ENCODE assay signal across 25 cellular contexts in the genomic region with DNA sequence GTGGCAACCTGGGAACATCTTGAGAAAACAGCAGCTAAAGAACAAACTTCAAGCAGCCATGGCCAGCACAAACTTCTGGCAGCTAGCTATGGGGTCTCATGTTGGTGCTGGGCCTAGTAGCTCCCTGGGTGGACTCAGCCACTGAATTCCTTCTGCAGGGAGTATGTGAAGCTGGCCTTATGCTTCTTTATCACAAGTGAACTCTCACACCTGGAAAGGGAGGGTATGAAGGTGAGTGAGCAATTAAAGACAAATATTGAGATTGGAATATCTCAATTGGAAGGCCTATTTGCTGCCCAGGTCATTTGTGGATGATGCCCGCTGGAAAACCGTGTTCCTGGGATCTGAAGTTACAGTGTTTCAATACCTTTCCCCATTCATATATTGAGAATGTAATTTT.
DNase-seq lines count a peak whose midpoint lies in the region; ATAC-seq, FAIRE-seq and TF ChIP-seq lines count a peak whose summit lies in the region.
"Had no signal": no experiment of that assay in that cellular context is flagged by ENCODE, and none has a peak within 500 bp of the region (broad histone marks: within the 10 kb centered on the region; RNA-seq: fewer than 3 reads in every experiment).

No MANE protein-coding gene starts in this region.

- intact Hi-C loops in CD8-positive, alpha-beta T cell (cut with DNase I, micrococcal nuclease) = no loop called here
- intact Hi-C loops in naive thymus-derived CD4-positive, alpha-beta T cell (cut with micrococcal nuclease) = loop anchor here in 1 of 2 donors (2.0 kb wide), 1 partner anchor 17 kb away; no protein-coding TSS in a partner anchor
- intact Hi-C loops in pancreas (cut with DNase I) = no loop called here
- intact Hi-C loops in CD4-positive, alpha-beta memory T cell (cut with micrococcal nuclease) = no loop called here

- H3K9ac ChIP-seq in astrocyte (ENCODE audit: low read length) = no peak overlapping the region
- H3K9ac ChIP-seq: BLaER1 treated with 17β-estradiol and CSF1 and Interleukin-3, amounts not matched to agents 10 nM and 100 nM had no signal

- H3K4me2 ChIP-seq in astrocyte (ENCODE audit: low read length) = no peak overlapping the region
- H3K4me2 ChIP-seq: A549 had no signal

- H4K20me1 ChIP-seq in astrocyte (ENCODE audit: insufficient read depth, low read length) = no peaks in the 10 kb centered on the region

- no peak for DNase-seq in CD8-positive, alpha-beta T cell
- DNase-seq in astrocyte (ENCODE audit: low read depth) (no peak), pancreas (peak in 2 of 6 donors; percentile 3 to 9)
- DNase-seq in naive thymus-derived CD4-positive, alpha-beta T cell = no peak
- DNase-seq in CD4-positive, alpha-beta memory T cell = no peak
- DNase-seq: AML-193; CD8-positive, alpha-beta memory T cell; COR-L47; DMS 273 treated with DMSO at 0.1 percent for 48 hours; DMS153; DMS53; DMS79; DND-41; EL; GDM1 had no signal

- FAIRE-seq in astrocyte (lab: Jason Lieb, UNC) (peak; percentile 13), pancreas (lab: Jason Lieb, UNC) (no peak)
- FAIRE-seq: A549, GM12878, GM12892, GM18507 had no signal

- no peaks in the 10 kb centered on the region for H3K36me3 Mint-ChIP-seq in CD8-positive, alpha-beta T cell
- H3K36me3 Mint-ChIP-seq in astrocyte (ENCODE audit: low read depth, unreplicated experiment) = no peaks in the 10 kb centered on the region
- H3K36me3 Mint-ChIP-seq in naive thymus-derived CD4-positive, alpha-beta T cell = peaks cover 0 to 6% (median 0%) of the 10 kb centered on the region in 5 donors
- H3K36me3 Mint-ChIP-seq in CD4-positive, alpha-beta memory T cell = no peaks in the 10 kb centered on the region

- CTCF ChIA-PET in CD8-positive, alpha-beta T cell (lab: Charles Lee) = no interaction called here
- CTCF ChIA-PET in naive thymus-derived CD4-positive, alpha-beta T cell (lab: Charles Lee) = no interaction called here
- CTCF ChIA-PET in CD4-positive, alpha-beta memory T cell (lab: Charles Lee; ENCODE audit: partially characterized antibody) = no interaction called here

- 41 to 59% methylated on average over 2 of the region's 2 CpGs for WGBS in pancreas, 2 donors

- no peaks in the 10 kb centered on the region for H3K36me3 ChIP-seq in CD8-positive, alpha-beta T cell (ENCODE audit: insufficient read depth, low read length)
- H3K36me3 ChIP-seq in astrocyte (ENCODE audit: insufficient read depth, low read length) (no peaks in the 10 kb centered on the region), pancreas (no peaks in the 10 kb centered on the region)
- no peaks in the 10 kb centered on the region for H3K36me3 ChIP-seq in naive thymus-derived CD4-positive, alpha-beta T cell (ENCODE audit: control insufficient read depth in 2 of 3, insufficient read depth in 3 of 3, low read length in 3 of 3)
- no peaks in the 10 kb centered on the region for H3K36me3 ChIP-seq in CD4-positive, alpha-beta memory T cell (ENCODE audit: insufficient read depth, low read length)
- H3K36me3 ChIP-seq: BLaER1 treated with 17β-estradiol and CSF1 and Interleukin-3, amounts not matched to agents 10 nM and 100 nM had no signal

- H3K79me2 ChIP-seq in astrocyte (ENCODE audit: insufficient read depth, low read length) = no peaks in the 10 kb centered on the region

- H3K9me3 ChIP-seq in CD8-positive, alpha-beta T cell (ENCODE audit: low read length) = no peaks in the 10 kb centered on the region
- H3K9me3 ChIP-seq in astrocyte (ENCODE audit: insufficient read depth, low read depth, low read length) = no peaks in the 10 kb centered on the region
- no peaks in the 10 kb centered on the region for H3K9me3 ChIP-seq in naive thymus-derived CD4-positive, alpha-beta T cell (ENCODE audit: control insufficient read depth in 2 of 3, low read length in 3 of 3)
- H3K9me3 ChIP-seq in pancreas = no peaks in the 10 kb centered on the region
- no peaks in the 10 kb centered on the region for H3K9me3 ChIP-seq in CD4-positive, alpha-beta memory T cell (ENCODE audit: control insufficient read depth in 1 of 2, low read length in 2 of 2)
- H3K9me3 ChIP-seq: A549 had no signal

- H3K4me3 ChIP-seq in CD8-positive, alpha-beta T cell (ENCODE audit: low read depth, low read length) = no peak overlapping the region
- no peak overlapping the region for H3K4me3 ChIP-seq in astrocyte (ENCODE audit: insufficient read depth, low read depth, low read length)
- no peak overlapping the region for H3K4me3 ChIP-seq in naive thymus-derived CD4-positive, alpha-beta T cell (ENCODE audit: low read length)
- no peak overlapping the region for H3K4me3 ChIP-seq in pancreas
- H3K4me3 ChIP-seq in CD4-positive, alpha-beta memory T cell (ENCODE audit: low read length in 2 of 2) = no peak overlapping the region
- H3K4me3 ChIP-seq: A549; BLaER1 treated with 17β-estradiol and CSF1 and Interleukin-3, amounts not matched to agents 10 nM and 100 nM; GM12878 had no signal

- H3K27ac Mint-ChIP-seq in CD8-positive, alpha-beta T cell = peak overlapping the region; percentile 52
- H3K27ac Mint-ChIP-seq in astrocyte (ENCODE audit: unreplicated experiment) = no peak overlapping the region
- H3K27ac Mint-ChIP-seq in naive thymus-derived CD4-positive, alpha-beta T cell = peak overlapping the region in 6 of 9 donors; percentile 14 to 94 (median 83)
- H3K27ac Mint-ChIP-seq in CD4-positive, alpha-beta memory T cell = peak overlapping the region in 3 of 7 donors; percentile 5 to 81 (median 29)

- no peak overlapping the region for H3K27ac ChIP-seq in CD8-positive, alpha-beta T cell (ENCODE audit: low read depth, low read length)
- H3K27ac ChIP-seq in astrocyte (ENCODE audit: low read depth, low read length) (no peak overlapping the region), pancreas (no peak overlapping the region)
- H3K27ac ChIP-seq in naive thymus-derived CD4-positive, alpha-beta T cell (ENCODE audit: low read depth, low read length) = no peak overlapping the region
- H3K27ac ChIP-seq in CD4-positive, alpha-beta memory T cell (ENCODE audit: low read depth, low read length) = no peak overlapping the region
- H3K27ac ChIP-seq: 22Rv1; A549; BLaER1 treated with 17β-estradiol and CSF1 and Interleukin-3, amounts not matched to agents 10 nM and 100 nM; C4-2B had no signal

- H2AFZ ChIP-seq in astrocyte (ENCODE audit: low read depth, low read length) = no peak overlapping the region

- TF ChIP-seq CTCF in CD8-positive, alpha-beta T cell (IDR thresholded peaks at IDR 0.05) = no peak
- TF ChIP-seq CTCF in astrocyte (IDR thresholded peaks at IDR 0.05; ENCODE audit: insufficient read depth, low read depth, low read length) (no peak), pancreas (IDR thresholded peaks at IDR 0.05) (no peak)

- H3K4me3 Mint-ChIP-seq in CD8-positive, alpha-beta T cell = no peak overlapping the region
- no peak overlapping the region for H3K4me3 Mint-ChIP-seq in astrocyte (ENCODE audit: unreplicated experiment)
- H3K4me3 Mint-ChIP-seq in naive thymus-derived CD4-positive, alpha-beta T cell = peak overlapping the region in 1 of 10 donors; percentile 29
- H3K4me3 Mint-ChIP-seq in CD4-positive, alpha-beta memory T cell = no peak overlapping the region
- H3K4me3 Mint-ChIP-seq: B cell; CD8-positive, alpha-beta memory T cell had no signal

- H3K27me3 Mint-ChIP-seq in CD8-positive, alpha-beta T cell (ENCODE audit: low read depth) = no peaks in the 10 kb centered on the region
- H3K27me3 Mint-ChIP-seq in astrocyte (ENCODE audit: low read depth, unreplicated experiment) = no peaks in the 10 kb centered on the region
- H3K27me3 Mint-ChIP-seq in naive thymus-derived CD4-positive, alpha-beta T cell = no peaks in the 10 kb centered on the region
- no peaks in the 10 kb centered on the region for H3K27me3 Mint-ChIP-seq in CD4-positive, alpha-beta memory T cell
- H3K27me3 Mint-ChIP-seq: B cell had no signal

- H3K4me1 ChIP-seq in CD8-positive, alpha-beta T cell (ENCODE audit: insufficient read depth, low read length) = peaks cover 42% of the 10 kb centered on the region
- H3K4me1 ChIP-seq in astrocyte (ENCODE audit: insufficient read depth, low read length) (no peaks in the 10 kb centered on the region), pancreas (no peaks in the 10 kb centered on the region)
- peaks cover 9 to 31% of the 10 kb centered on the region in 2 donors for H3K4me1 ChIP-seq in naive thymus-derived CD4-positive, alpha-beta T cell (ENCODE audit: control insufficient read depth in 2 of 2, insufficient read depth in 2 of 2, low read length in 2 of 2)
- peaks cover 14% of the 10 kb centered on the region for H3K4me1 ChIP-seq in CD4-positive, alpha-beta memory T cell (ENCODE audit: insufficient read depth, low read length)
- H3K4me1 ChIP-seq: A549 had no signal

- H3K27me3 ChIP-seq in CD8-positive, alpha-beta T cell (ENCODE audit: insufficient read depth, low read length) = no peaks in the 10 kb centered on the region
- H3K27me3 ChIP-seq in astrocyte (ENCODE audit: insufficient read depth, low read length) (no peaks in the 10 kb centered on the region), pancreas (no peaks in the 10 kb centered on the region)
- no peaks in the 10 kb centered on the region for H3K27me3 ChIP-seq in naive thymus-derived CD4-positive, alpha-beta T cell (ENCODE audit: control insufficient read depth in 2 of 2, insufficient read depth in 2 of 2, low read length in 2 of 2)
- no peaks in the 10 kb centered on the region for H3K27me3 ChIP-seq in CD4-positive, alpha-beta memory T cell (ENCODE audit: insufficient read depth, low read length)

- peaks cover 45% of the 10 kb centered on the region for H3K4me1 Mint-ChIP-seq in CD8-positive, alpha-beta T cell (ENCODE audit: low read depth)
- no peaks in the 10 kb centered on the region for H3K4me1 Mint-ChIP-seq in astrocyte (ENCODE audit: low read depth, unreplicated experiment)
- H3K4me1 Mint-ChIP-seq in naive thymus-derived CD4-positive, alpha-beta T cell = peaks cover 18 to 52% (median 35%) of the 10 kb centered on the region in 7 donors
- H3K4me1 Mint-ChIP-seq in CD4-positive, alpha-beta memory T cell = peaks cover 10 to 18% (median 17%) of the 10 kb centered on the region in 4 donors

- H3K9me3 Mint-ChIP-seq in CD8-positive, alpha-beta T cell = no peaks in the 10 kb centered on the region
- H3K9me3 Mint-ChIP-seq in astrocyte (ENCODE audit: unreplicated experiment) = peaks cover 3% of the 10 kb centered on the region
- peaks cover 0 to 16% (median 2%) of the 10 kb centered on the region in 11 donors for H3K9me3 Mint-ChIP-seq in naive thymus-derived CD4-positive, alpha-beta T cell
- peaks cover 0 to 5% (median under 1%) of the 10 kb centered on the region in 8 donors for H3K9me3 Mint-ChIP-seq in CD4-positive, alpha-beta memory T cell

- POLR2A ChIA-PET in CD8-positive, alpha-beta T cell (lab: Charles Lee) = interaction anchor here (0.8 kb wide), 1 partner anchor 153 kb away, joined by 3 read pairs; no protein-coding TSS in a partner anchor
- POLR2A ChIA-PET in naive thymus-derived CD4-positive, alpha-beta T cell (lab: Charles Lee) = interaction anchor here (1.5 kb wide), 1 partner anchor 17 kb away, joined by 5 read pairs; no protein-coding TSS in a partner anchor
- POLR2A ChIA-PET in CD4-positive, alpha-beta memory T cell (lab: Charles Lee; ENCODE audit: partially characterized antibody) = interaction anchor here (2.2 kb wide), 1 partner anchor 18 kb away, joined by 8 read pairs; no protein-coding TSS in a partner anchor

- no peak for ATAC-seq in CD8-positive, alpha-beta T cell
- no peak for ATAC-seq in naive thymus-derived CD4-positive, alpha-beta T cell
- ATAC-seq in pancreas (peak; percentile 56 to 87 (median 78)), HG02938 (IDR thresholded peaks at IDR 0.05; ENCODE audit: unreplicated experiment) (no peak), GM19324 (IDR thresholded peaks at IDR 0.05; ENCODE audit: low FRiP score, unreplicated experiment) (no peak)
- ATAC-seq: A549, GM12878 had no signal

Comparison
In these comparisons a context has a peak if more than half of its experiments do, and no peak if none do; other contexts are left out.
1. ATAC-seq: peak in pancreas (4 of 4); none in CD8-positive, alpha-beta T cell (single experiment), naive thymus-derived CD4-positive, alpha-beta T cell (single experiment), HG02938 (single experiment) and GM19324 (single experiment).